ENCODE assay signal across 1 cellular context in the genomic region with DNA sequence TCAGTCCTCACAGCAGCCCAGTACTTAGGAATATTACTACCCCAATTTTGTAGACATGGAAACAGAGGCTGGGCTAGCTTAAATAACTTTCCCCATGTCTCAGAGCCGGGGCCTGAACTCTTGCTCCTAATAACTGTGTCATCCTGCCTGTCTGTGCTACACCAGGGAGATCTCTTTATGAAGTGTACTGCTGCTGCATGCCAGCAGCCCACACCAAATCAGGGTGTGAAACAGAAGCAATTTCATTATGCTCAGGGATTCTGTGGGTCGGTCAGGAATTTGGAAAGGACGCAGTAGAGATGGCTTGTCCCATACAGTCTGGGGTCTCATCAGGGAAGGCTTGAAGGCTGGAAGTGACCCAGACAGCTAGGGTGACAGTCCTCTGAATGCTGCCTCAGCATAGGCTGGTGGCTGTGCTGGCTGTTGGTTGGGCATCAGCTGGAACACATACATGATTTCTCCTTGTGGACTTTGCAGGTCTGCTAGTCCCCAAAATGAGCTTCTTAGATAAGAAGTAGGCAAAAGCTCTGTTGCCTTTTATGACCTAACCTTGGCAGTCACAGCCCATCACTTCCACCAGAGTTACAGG.
TF ChIP-seq lines count a peak whose summit lies in the region.

No MANE protein-coding gene starts in this region.

TF ChIP-seq in HepG2, 621 proteins besides CTCF, POLR2A, EP300 and RAD21:
- TF ChIP-seq, protein P1, sequence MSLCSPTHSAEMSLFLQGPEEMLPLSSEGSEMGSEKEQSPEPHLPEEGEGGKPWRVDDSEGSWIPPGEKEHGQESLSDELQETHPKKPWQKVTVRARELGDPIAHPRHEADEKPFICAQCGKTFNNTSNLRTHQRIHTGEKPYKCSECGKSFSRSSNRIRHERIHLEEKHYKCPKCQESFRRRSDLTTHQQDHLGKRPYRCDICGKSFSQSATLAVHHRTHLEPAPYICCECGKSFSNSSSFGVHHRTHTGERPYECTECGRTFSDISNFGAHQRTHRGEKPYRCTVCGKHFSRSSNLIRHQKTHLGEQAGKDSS (CRISPR knock-in tag; IDR thresholded peaks at IDR 0.05; ENCODE audit: borderline replicate concordance, low read depth) = no peak
- TF ChIP-seq KLF11 (CRISPR knock-in tag; IDR thresholded peaks at IDR 0.05) (no peak), ZIK1 (CRISPR knock-in tag; IDR thresholded peaks at IDR 0.05; ENCODE audit: borderline replicate concordance, low read depth) (no peak), GPN1 (CRISPR knock-in tag; IDR thresholded peaks at IDR 0.05; ENCODE audit: borderline replicate concordance) (no peak), DPF2 (CRISPR knock-in tag; IDR thresholded peaks at IDR 0.05; ENCODE audit: borderline replicate concordance, low read depth) (no peak), HMGXB3 (CRISPR knock-in tag; IDR thresholded peaks at IDR 0.05; ENCODE audit: borderline replicate concordance) (no peak), NCOA1 (CRISPR knock-in tag; IDR thresholded peaks at IDR 0.05) (no peak), ZNF205 (CRISPR knock-in tag; IDR thresholded peaks at IDR 0.05) (no peak), ZNF597 (CRISPR knock-in tag; IDR thresholded peaks at IDR 0.05) (no peak), SRY (CRISPR knock-in tag; IDR thresholded peaks at IDR 0.05) (no peak), ZBTB8A (CRISPR knock-in tag; IDR thresholded peaks at IDR 0.05; ENCODE audit: borderline replicate concordance, low read depth) (no peak)
- TF ChIP-seq, protein P2, sequence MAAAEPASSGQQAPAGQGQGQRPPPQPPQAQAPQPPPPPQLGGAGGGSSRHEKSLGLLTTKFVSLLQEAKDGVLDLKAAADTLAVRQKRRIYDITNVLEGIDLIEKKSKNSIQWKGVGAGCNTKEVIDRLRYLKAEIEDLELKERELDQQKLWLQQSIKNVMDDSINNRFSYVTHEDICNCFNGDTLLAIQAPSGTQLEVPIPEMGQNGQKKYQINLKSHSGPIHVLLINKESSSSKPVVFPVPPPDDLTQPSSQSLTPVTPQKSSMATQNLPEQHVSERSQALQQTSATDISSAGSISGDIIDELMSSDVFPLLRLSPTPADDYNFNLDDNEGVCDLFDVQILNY (CRISPR knock-in tag; conservative IDR thresholded peaks at IDR 0.05) = no peak
- TF ChIP-seq, protein P3, sequence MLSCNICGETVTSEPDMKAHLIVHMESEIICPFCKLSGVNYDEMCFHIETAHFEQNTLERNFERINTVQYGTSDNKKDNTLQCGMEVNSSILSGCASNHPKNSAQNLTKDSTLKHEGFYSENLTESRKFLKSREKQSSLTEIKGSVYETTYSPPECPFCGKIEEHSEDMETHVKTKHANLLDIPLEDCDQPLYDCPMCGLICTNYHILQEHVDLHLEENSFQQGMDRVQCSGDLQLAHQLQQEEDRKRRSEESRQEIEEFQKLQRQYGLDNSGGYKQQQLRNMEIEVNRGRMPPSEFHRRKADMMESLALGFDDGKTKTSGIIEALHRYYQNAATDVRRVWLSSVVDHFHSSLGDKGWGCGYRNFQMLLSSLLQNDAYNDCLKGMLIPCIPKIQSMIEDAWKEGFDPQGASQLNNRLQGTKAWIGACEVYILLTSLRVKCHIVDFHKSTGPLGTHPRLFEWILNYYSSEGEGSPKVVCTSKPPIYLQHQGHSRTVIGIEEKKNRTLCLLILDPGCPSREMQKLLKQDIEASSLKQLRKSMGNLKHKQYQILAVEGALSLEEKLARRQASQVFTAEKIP (CRISPR knock-in tag; IDR thresholded peaks at IDR 0.05; ENCODE audit: borderline replicate concordance) = no peak
- TF ChIP-seq, protein P4, sequence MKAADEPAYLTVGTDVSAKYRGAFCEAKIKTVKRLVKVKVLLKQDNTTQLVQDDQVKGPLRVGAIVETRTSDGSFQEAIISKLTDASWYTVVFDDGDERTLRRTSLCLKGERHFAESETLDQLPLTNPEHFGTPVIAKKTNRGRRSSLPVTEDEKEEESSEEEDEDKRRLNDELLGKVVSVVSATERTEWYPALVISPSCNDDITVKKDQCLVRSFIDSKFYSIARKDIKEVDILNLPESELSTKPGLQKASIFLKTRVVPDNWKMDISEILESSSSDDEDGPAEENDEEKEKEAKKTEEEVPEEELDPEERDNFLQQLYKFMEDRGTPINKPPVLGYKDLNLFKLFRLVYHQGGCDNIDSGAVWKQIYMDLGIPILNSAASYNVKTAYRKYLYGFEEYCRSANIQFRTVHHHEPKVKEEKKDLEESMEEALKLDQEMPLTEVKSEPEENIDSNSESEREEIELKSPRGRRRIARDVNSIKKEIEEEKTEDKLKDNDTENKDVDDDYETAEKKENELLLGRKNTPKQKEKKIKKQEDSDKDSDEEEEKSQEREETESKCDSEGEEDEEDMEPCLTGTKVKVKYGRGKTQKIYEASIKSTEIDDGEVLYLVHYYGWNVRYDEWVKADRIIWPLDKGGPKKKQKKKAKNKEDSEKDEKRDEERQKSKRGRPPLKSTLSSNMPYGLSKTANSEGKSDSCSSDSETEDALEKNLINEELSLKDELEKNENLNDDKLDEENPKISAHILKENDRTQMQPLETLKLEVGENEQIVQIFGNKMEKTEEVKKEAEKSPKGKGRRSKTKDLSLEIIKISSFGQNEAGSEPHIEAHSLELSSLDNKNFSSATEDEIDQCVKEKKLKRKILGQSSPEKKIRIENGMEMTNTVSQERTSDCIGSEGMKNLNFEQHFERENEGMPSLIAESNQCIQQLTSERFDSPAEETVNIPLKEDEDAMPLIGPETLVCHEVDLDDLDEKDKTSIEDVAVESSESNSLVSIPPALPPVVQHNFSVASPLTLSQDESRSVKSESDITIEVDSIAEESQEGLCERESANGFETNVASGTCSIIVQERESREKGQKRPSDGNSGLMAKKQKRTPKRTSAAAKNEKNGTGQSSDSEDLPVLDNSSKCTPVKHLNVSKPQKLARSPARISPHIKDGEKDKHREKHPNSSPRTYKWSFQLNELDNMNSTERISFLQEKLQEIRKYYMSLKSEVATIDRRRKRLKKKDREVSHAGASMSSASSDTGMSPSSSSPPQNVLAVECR (CRISPR knock-in tag; IDR thresholded peaks at IDR 0.05; ENCODE audit: borderline replicate concordance) = no peak
